ENCODE assay signal across 10 cellular contexts in the genomic region with DNA sequence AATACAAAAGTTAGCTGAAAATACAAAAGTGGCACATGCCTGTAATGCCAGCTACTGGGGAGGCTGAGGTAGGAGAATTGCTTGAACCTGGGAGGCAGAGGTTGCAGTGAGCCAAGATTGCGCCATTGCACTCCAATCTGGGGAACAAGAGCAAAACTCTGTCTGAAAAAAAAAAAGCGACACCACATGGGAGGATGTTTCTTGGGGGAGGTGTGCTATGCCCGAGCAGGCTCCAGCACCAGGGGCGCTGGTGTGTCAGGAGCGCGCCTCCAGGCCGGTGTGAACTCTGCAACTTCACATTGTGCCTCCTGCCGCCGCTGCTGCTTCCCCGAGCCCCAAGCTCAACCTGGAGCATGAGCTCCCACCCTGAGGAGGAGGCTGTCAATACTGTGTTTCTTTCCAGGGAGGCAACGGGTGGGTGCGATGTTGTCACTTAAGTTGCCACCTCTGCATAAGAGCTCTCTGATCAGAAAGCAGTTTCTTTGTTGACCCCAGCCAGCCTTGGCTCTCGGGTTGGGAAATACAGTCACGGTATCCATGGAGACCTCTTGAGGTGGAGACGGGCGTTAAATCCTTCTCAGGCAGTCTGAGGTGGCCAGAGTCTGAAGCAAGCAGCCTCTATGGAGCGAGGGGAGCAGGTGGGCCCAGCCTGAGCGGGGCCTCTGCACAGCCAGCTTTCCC. TPM values are rescaled to one million over a fixed set of nuclear protein-coding genes. Genes with fewer than 3 reads are reported as not detected.
A peak's percentile ranks its signal among the peaks of the same experiment; 100 is the strongest.
DNase-seq lines count a peak whose midpoint lies in the region; FAIRE-seq and TF ChIP-seq lines count a peak whose summit lies in the region.
"Had no signal": no experiment of that assay in that cellular context is flagged by ENCODE, and none has a peak within 500 bp of the region (broad histone marks: within the 10 kb centered on the region; RNA-seq: fewer than 3 reads in every experiment).

No MANE protein-coding gene starts in this region.

- no TSS peak for BruUV-seq in endothelial cell of umbilical vein (replicated peaks; lab: Mats Ljungman, UMichigan)

- FAIRE-seq in endothelial cell of umbilical vein (lab: Jason Lieb, UNC): peak; percentile 72

- dilution Hi-C loops in endothelial cell of umbilical vein (cut with MboI; ENCODE audit: extremely low pct_ligation_motif_present, low sequenced_read_pairs): no loop called here

- DNase-seq in Kasumi-1 (lab: John Stamatoyannopoulos, UW) (peak; percentile 12 to 27), RPMI7951 (ENCODE audit: low read depth) (peak; percentile 20), endothelial cell of umbilical vein (ENCODE audit: low read depth, low spot score) (peak; percentile 81), neural crest cell (ENCODE audit: low read depth, low spot score) (peak; percentile 36), glomerular visceral epithelial cell (ENCODE audit: extremely low spot score) (no peak), NCI-H82 treated with DMSO at 0.1 percent for 48 hours (lab: John Stamatoyannopoulos, UW; ENCODE audit: unreplicated experiment) (no peak), coronary artery (ENCODE audit: low spot score) (no peak), NCI-H526 treated with DMSO at 0.1 percent for 48 hours (lab: John Stamatoyannopoulos, UW) (no peak)
- DNase-seq: activated naive CD8-positive, alpha-beta T cell treated with anti-CD3 and anti-CD28 coated beads, Interleukin-2, amount 10 ng/mL, durations not matched to agents 7 days and 5 days; SHP77 treated with DMSO at 0.1 percent for 48 hours had no signal

- no peaks in the 10 kb centered on the region for H3K27me3 Mint-ChIP-seq in neural crest cell (ENCODE audit: low read depth)
- H3K27me3 Mint-ChIP-seq: activated naive CD8-positive, alpha-beta T cell treated with anti-CD3 and anti-CD28 coated beads, Interleukin-2, amount 10 ng/mL, durations not matched to agents 7 days and 5 days had no signal

- H3K36me3 Mint-ChIP-seq in neural crest cell (ENCODE audit: low read depth): peaks cover 2% of the 10 kb centered on the region

- H3K9me3 ChIP-seq in endothelial cell of umbilical vein (replicated peaks; ENCODE audit: control insufficient read depth, insufficient read depth, low read length): no peaks in the 10 kb centered on the region

- H3K9ac ChIP-seq in endothelial cell of umbilical vein (replicated peaks; ENCODE audit: extremely low read depth, insufficient read depth, low read length): no peak overlapping the region

- TF ChIP-seq CTCF in endothelial cell of umbilical vein (IDR thresholded peaks at IDR 0.05; ENCODE audit: extremely low read depth in 1 of 2, insufficient read depth in 1 of 2, low read depth in 1 of 2, low read length in 2 of 2) (peak; percentile 57 to 84), neural crest cell (conservative IDR thresholded peaks at IDR 0.05) (peak; percentile 44), coronary artery (IDR thresholded peaks at IDR 0.05) (no peak)

- H3K9me1 ChIP-seq in endothelial cell of umbilical vein (replicated peaks; ENCODE audit: control insufficient read depth, extremely low read depth, insufficient read depth, low read length): no peaks in the 10 kb centered on the region

- no peaks in the 10 kb centered on the region for H3K27me3 ChIP-seq in endothelial cell of umbilical vein (ENCODE audit: control insufficient read depth in 2 of 2, insufficient read depth in 2 of 2, low read length in 2 of 2)

- H3K79me2 ChIP-seq in endothelial cell of umbilical vein (ENCODE audit: control insufficient read depth, insufficient read depth, low read length): no peaks in the 10 kb centered on the region

- H3K4me1 ChIP-seq in endothelial cell of umbilical vein (ENCODE audit: control insufficient read depth, extremely low read depth, insufficient read depth, low read length): peaks cover 31% of the 10 kb centered on the region

- POLR2A ChIA-PET in endothelial cell of umbilical vein (lab: Charles Lee): no interaction called here

- H3K4me2 ChIP-seq in endothelial cell of umbilical vein (ENCODE audit: insufficient read depth, low read length): no peak overlapping the region

- H3K27ac Mint-ChIP-seq in neural crest cell (ENCODE audit: unreplicated experiment): peak overlapping the region; percentile 78

- H3K4me3 ChIP-seq in endothelial cell of umbilical vein (replicated peaks in 1 of 3; ENCODE audit: insufficient read depth in 1 of 3, low read depth in 1 of 3, low read length in 3 of 3) (no peak overlapping the region), coronary artery (no peak overlapping the region)

- no peaks in the 10 kb centered on the region for H3K36me3 ChIP-seq in endothelial cell of umbilical vein (ENCODE audit: control insufficient read depth in 2 of 2, extremely low read depth in 1 of 2, insufficient read depth in 2 of 2, low read length in 2 of 2)

- H3K9me3 Mint-ChIP-seq in neural crest cell: no peaks in the 10 kb centered on the region
- H3K9me3 Mint-ChIP-seq: activated naive CD8-positive, alpha-beta T cell treated with anti-CD3 and anti-CD28 coated beads, Interleukin-2, amount 10 ng/mL, durations not matched to agents 7 days and 5 days had no signal

- no peak for TF ChIP-seq POLR2A in endothelial cell of umbilical vein (IDR thresholded peaks at IDR 0.05; ENCODE audit: low read depth, low read length)

- intact Hi-C loops in endothelial cell of umbilical vein (cut with micrococcal nuclease): loop anchor here (2.0 to 5.0 kb wide), 2 partner anchors 97 to 236 kb away; a partner anchor contains a TSS

- CTCF ChIA-PET in endothelial cell of umbilical vein (lab: Charles Lee): interaction anchor here (0.7 to 3.9 kb wide), 12 partner anchors 11 to 157 kb away, joined by 3 to 47 read pairs (median 5); no protein-coding TSS in a partner anchor

- no peaks in the 10 kb centered on the region for H4K20me1 ChIP-seq in endothelial cell of umbilical vein (replicated peaks; ENCODE audit: control insufficient read depth, extremely low read depth, insufficient read depth, low read length)

- peak overlapping the region; percentile 73 for H2AFZ ChIP-seq in endothelial cell of umbilical vein (ENCODE audit: low read depth, low read length)

- H3K4me3 Mint-ChIP-seq in neural crest cell: peak overlapping the region; percentile 27
- H3K4me3 Mint-ChIP-seq: activated naive CD8-positive, alpha-beta T cell treated with anti-CD3 and anti-CD28 coated beads, Interleukin-2, amount 10 ng/mL, durations not matched to agents 7 days and 5 days had no signal

- peaks cover 8% of the 10 kb centered on the region for H3K4me1 Mint-ChIP-seq in neural crest cell

- H3K27ac ChIP-seq in endothelial cell of umbilical vein (ENCODE audit: insufficient read depth, low read depth, low read length) (peak overlapping the region; percentile 83), coronary artery (no peak overlapping the region)

TF ChIP-seq in endothelial cell of umbilical vein, 7 proteins besides CTCF, POLR2A, EP300 and RAD21:
- TF ChIP-seq EZH2 (IDR thresholded peaks at IDR 0.05; ENCODE audit: borderline replicate concordance, low read depth, low read length, severe bottlenecking): no peak
- TF ChIP-seq FOS (IDR thresholded peaks at IDR 0.05; ENCODE audit: borderline replicate concordance, insufficient read depth, low read length): no peak
- TF ChIP-seq POLR2AphosphoS5 (IDR thresholded peaks at IDR 0.05; ENCODE audit: insufficient read depth, low read depth, low read length): no peak
- TF ChIP-seq, protein P1, sequence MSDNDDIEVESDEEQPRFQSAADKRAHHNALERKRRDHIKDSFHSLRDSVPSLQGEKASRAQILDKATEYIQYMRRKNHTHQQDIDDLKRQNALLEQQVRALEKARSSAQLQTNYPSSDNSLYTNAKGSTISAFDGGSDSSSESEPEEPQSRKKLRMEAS (IDR thresholded peaks at IDR 0.05; ENCODE audit: insufficient read depth, insufficient read length): no peak
- TF ChIP-seq JUN (IDR thresholded peaks at IDR 0.05; ENCODE audit: borderline replicate concordance, insufficient read depth, insufficient read length, low read depth): no peak
- no peak for TF ChIP-seq MYC (IDR thresholded peaks at IDR 0.05; ENCODE audit: low read depth, low read length)
- TF ChIP-seq GATA2 (IDR thresholded peaks at IDR 0.05; ENCODE audit: insufficient read depth, insufficient read length, low read depth, low read length): no peak

RNA-seq across cellular contexts. Expression of a gene that starts 18.9 kb away (rescaled TPM):
- total RNA-seq in RPMI7951 (2014; rRNA removed; shearing (Covaris generic)): not detected in 2 replicates
- total RNA-seq in endothelial cell of umbilical vein: not detected in 2 replicates
- 0.02 and 0.06 TPM in 2 replicates for polyA plus RNA-seq in endothelial cell of umbilical vein
- polyA plus RNA-seq in endothelial cell of umbilical vein (2011; cell fraction: cytosol; rRNA removed): not detected in 2 replicates
- polyA plus RNA-seq in endothelial cell of umbilical vein (2011; cell fraction: nucleus; rRNA removed): 0.03 TPM in 1 of 2 replicates, not detected in the other
- polyA plus RNA-seq in endothelial cell of umbilical vein (2012): 0.15 and 0.16 TPM in 2 replicates
- 0.49 TPM in 1 of 2 replicates, not detected in the other for polyA minus RNA-seq in endothelial cell of umbilical vein
- not detected for polyA minus RNA-seq in endothelial cell of umbilical vein (2011; cell fraction: cytosol; rRNA and poly(A)+ RNA removed)
- polyA minus RNA-seq in endothelial cell of umbilical vein (2011; cell fraction: nucleus; rRNA and poly(A)+ RNA removed): 0.19 TPM in 1 of 2 replicates, not detected in the other
- total RNA-seq in neural crest cell: 0.11 TPM in 1 of 2 replicates, not detected in the other

Comparison
In these comparisons a context has a peak if more than half of its experiments do, and no peak if none do; other contexts are left out.
1. DNase-seq: peak in Kasumi-1 (2 of 2), RPMI7951 (single experiment), endothelial cell of umbilical vein (single experiment) and neural crest cell (single experiment); none in glomerular visceral epithelial cell (single experiment), NCI-H82 treated with DMSO at 0.1 percent for 48 hours (single experiment), coronary artery (single experiment) and NCI-H526 treated with DMSO at 0.1 percent for 48 hours (single experiment).